Comparison of ENCODE assay signal across 1 cellular context in genomic region chr11:40129276-40129675, GRCh38.
TF ChIP-seq lines count a peak whose summit lies in the region.

No MANE protein-coding gene starts in this region.

TF ChIP-seq in liver, 16 proteins besides CTCF, POLR2A, EP300 and RAD21 (continued from another document):
- no peak for TF ChIP-seq REST (IDR thresholded peaks at IDR 0.05)
- no peak for TF ChIP-seq FOXA1 (IDR thresholded peaks at IDR 0.05)
